In the genomic region with DNA sequence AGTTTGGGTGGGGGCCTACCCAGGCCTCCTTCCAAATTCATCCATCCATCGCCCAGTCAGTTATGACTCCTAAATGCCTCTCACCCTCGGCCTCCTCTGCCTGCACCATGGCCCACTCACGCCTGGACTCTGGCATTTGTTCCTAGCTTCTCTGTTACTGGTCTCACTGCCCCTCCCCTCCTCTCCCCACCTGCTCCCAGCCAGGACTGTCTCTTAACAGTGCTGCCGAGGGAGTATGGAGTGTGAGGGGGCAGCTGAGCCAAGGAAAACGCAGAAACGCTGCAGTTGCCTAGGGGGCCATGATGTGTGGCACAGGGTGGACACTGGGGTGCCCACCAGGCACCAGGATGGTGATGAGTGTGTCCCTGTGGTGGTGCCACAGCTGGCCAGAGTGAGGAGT, we compare ENCODE assay signal across 10 cellular contexts. TPM values are rescaled to one million over a fixed set of nuclear protein-coding genes. Genes with fewer than 3 reads are reported as not detected.
DNase-seq lines count a peak whose midpoint lies in the region; ATAC-seq and TF ChIP-seq lines count a peak whose summit lies in the region.
"Had no signal": no experiment of that assay in that cellular context is flagged by ENCODE, and none has a peak within 500 bp of the region (broad histone marks: within the 10 kb centered on the region; RNA-seq: fewer than 3 reads in every experiment).

No MANE protein-coding gene starts in this region.

- H3K4me3 Mint-ChIP-seq in CD4-positive, alpha-beta memory T cell = peak overlapping the region in 6 of 8 donors; percentile 40 to 72 (median 65)
- H3K4me3 Mint-ChIP-seq in effector memory CD8-positive, alpha-beta T cell = peak overlapping the region; percentile 60 to 70

- 92% methylated on average over 2 of the region's 6 CpGs for WGBS in right lobe of liver (ENCODE audit: insufficient coverage, low coverage, low lambda C conversion rate, missing lambda C conversion rate)

- H3K27me3 Mint-ChIP-seq in CD4-positive, alpha-beta memory T cell = no peaks in the 10 kb centered on the region
- H3K27me3 Mint-ChIP-seq in effector memory CD8-positive, alpha-beta T cell = no peaks in the 10 kb centered on the region

- ATAC-seq in effector memory CD8-positive, alpha-beta T cell (replicated peaks) = no peak
- ATAC-seq in foreskin keratinocyte (no peak), right lobe of liver (no peak)

- H3K79me2 ChIP-seq in osteoblast (ENCODE audit: insufficient read depth, low read length) = peaks cover 18% of the 10 kb centered on the region

- peaks cover 0 to 2% (median 0%) of the 10 kb centered on the region in 8 donors for H3K9me3 Mint-ChIP-seq in CD4-positive, alpha-beta memory T cell
- no peaks in the 10 kb centered on the region for H3K9me3 Mint-ChIP-seq in effector memory CD8-positive, alpha-beta T cell

- peak overlapping the region; percentile 78 for H3K4me2 ChIP-seq in osteoblast (ENCODE audit: insufficient read depth, low read length)

- intact Hi-C loops in CD4-positive, alpha-beta memory T cell (cut with micrococcal nuclease) = loop anchor here (2.0 kb wide), 1 partner anchor 75 kb away; no protein-coding TSS in a partner anchor
- intact Hi-C loops in right lobe of liver (cut with DNase I) = loop anchor here in 1 of 2 donors (10.0 kb wide), 1 partner anchor 77 kb away; no protein-coding TSS in a partner anchor

- no peak for DNase-seq in CD4-positive, alpha-beta memory T cell
- peak; percentile 36 for DNase-seq in NCI-H69 (lab: John Stamatoyannopoulos, UW)
- no peak for DNase-seq in effector memory CD8-positive, alpha-beta T cell
- DNase-seq in osteoblast (ENCODE audit: insufficient read length, low spot score, missing footprints) = no peak
- DNase-seq in foreskin keratinocyte = no peak
- no peak for DNase-seq in CD1c-positive myeloid dendritic cell (ENCODE audit: extremely low spot score)
- no peak for DNase-seq in UCSD-AML1 (lab: John Stamatoyannopoulos, UW; ENCODE audit: unreplicated experiment)
- no peak for DNase-seq in right lobe of liver
- DNase-seq: NCI-H1436 had no signal

- peaks cover 24 to 39% of the 10 kb centered on the region in 2 donors for H3K36me3 Mint-ChIP-seq in CD4-positive, alpha-beta memory T cell
- H3K36me3 Mint-ChIP-seq in effector memory CD8-positive, alpha-beta T cell (ENCODE audit: insufficient read depth) = peaks cover 19% of the 10 kb centered on the region

- TF ChIP-seq CTCF in osteoblast (IDR thresholded peaks at IDR 0.05; ENCODE audit: extremely low read depth, low read depth, low read length) (no peak), foreskin keratinocyte (conservative IDR thresholded peaks at IDR 0.05) (no peak), right lobe of liver (IDR thresholded peaks at IDR 0.05) (no peak)

- no peaks in the 10 kb centered on the region for H3K27me3 ChIP-seq in CD4-positive, alpha-beta memory T cell (ENCODE audit: insufficient read depth, low read length)
- H3K27me3 ChIP-seq in osteoblast (ENCODE audit: insufficient read depth, low read length) (no peaks in the 10 kb centered on the region), foreskin keratinocyte (no peaks in the 10 kb centered on the region), right lobe of liver (no peaks in the 10 kb centered on the region)
- H3K27me3 ChIP-seq: upper lobe of left lung had no signal

- no peaks in the 10 kb centered on the region for H3K9me3 ChIP-seq in CD4-positive, alpha-beta memory T cell (ENCODE audit: control insufficient read depth in 1 of 2, low read length in 2 of 2)
- H3K9me3 ChIP-seq in osteoblast (ENCODE audit: low read depth, low read length) (no peaks in the 10 kb centered on the region), right lobe of liver (no peaks in the 10 kb centered on the region)
- H3K9me3 ChIP-seq: upper lobe of left lung had no signal

- H4K20me1 ChIP-seq in osteoblast (ENCODE audit: insufficient read depth, low read length) = no peaks in the 10 kb centered on the region

- no peak overlapping the region for H3K27ac ChIP-seq in CD4-positive, alpha-beta memory T cell (ENCODE audit: low read depth, low read length)
- peak overlapping the region; percentile 66 for H3K27ac ChIP-seq in osteoblast (ENCODE audit: low read depth, low read length)
- no peak overlapping the region for H3K27ac ChIP-seq in foreskin keratinocyte
- no peak overlapping the region for H3K27ac ChIP-seq in right lobe of liver

- POLR2A ChIA-PET in CD4-positive, alpha-beta memory T cell (lab: Charles Lee; ENCODE audit: partially characterized antibody) = interaction anchor here (0.8 to 7.8 kb wide), 3 partner anchors 8 to 64 kb away, joined by 3 to 130 read pairs (median 5); a partner anchor contains a TSS

- H3K27ac Mint-ChIP-seq in CD4-positive, alpha-beta memory T cell = peak overlapping the region in 2 of 7 donors; percentile 70 to 92
- no peak overlapping the region for H3K27ac Mint-ChIP-seq in effector memory CD8-positive, alpha-beta T cell

- peaks cover 15% of the 10 kb centered on the region for H3K4me1 ChIP-seq in CD4-positive, alpha-beta memory T cell (ENCODE audit: insufficient read depth, low read length)
- peaks cover 27% of the 10 kb centered on the region for H3K4me1 ChIP-seq in osteoblast (ENCODE audit: insufficient read depth, low read length)
- H3K4me1 ChIP-seq in foreskin keratinocyte = peaks cover 5% of the 10 kb centered on the region
- H3K4me1 ChIP-seq in right lobe of liver = peaks cover 0 to 16% (median 6%) of the 10 kb centered on the region in 4 donors

- TF ChIP-seq POLR2A in right lobe of liver (IDR thresholded peaks at IDR 0.05) = no peak

- H3K4me1 Mint-ChIP-seq in CD4-positive, alpha-beta memory T cell = peaks cover 6 to 26% (median 18%) of the 10 kb centered on the region in 4 donors
- peaks cover 3 to 10% of the 10 kb centered on the region in 2 donors for H3K4me1 Mint-ChIP-seq in effector memory CD8-positive, alpha-beta T cell (ENCODE audit: low read depth in 2 of 2)

- H2AFZ ChIP-seq in osteoblast (ENCODE audit: low read length) = peak overlapping the region; percentile 77

- H3K4me3 ChIP-seq in CD4-positive, alpha-beta memory T cell (ENCODE audit: low read length in 2 of 2) = no peak overlapping the region
- H3K4me3 ChIP-seq in osteoblast (ENCODE audit: insufficient read depth, low read length) (peak overlapping the region; percentile 80), right lobe of liver (no peak overlapping the region)

- CTCF ChIA-PET in CD4-positive, alpha-beta memory T cell (lab: Charles Lee; ENCODE audit: partially characterized antibody) = interaction anchor here (0.7 to 11.2 kb wide), 16 partner anchors 10 to 638 kb away, joined by 3 to 155 read pairs (median 8); a partner anchor contains a TSS

- peaks cover 14% of the 10 kb centered on the region for H3K36me3 ChIP-seq in CD4-positive, alpha-beta memory T cell (ENCODE audit: insufficient read depth, low read length)
- H3K36me3 ChIP-seq in osteoblast (ENCODE audit: insufficient read depth, low read length) (peaks cover 33% of the 10 kb centered on the region), right lobe of liver (peaks cover 0 to 13% (median 5%) of the 10 kb centered on the region in 4 donors)

RNA-seq across cellular contexts. Expression of a gene that starts 3.1 kb away (rescaled TPM):
- 10 to 100 TPM; 14.0 to 15.6 TPM for total RNA-seq in CD4-positive, alpha-beta memory T cell
- 1 to 10 TPM; 2.0 to 4.7 TPM for polyA plus RNA-seq in CD4-positive, alpha-beta memory T cell
- total RNA-seq in osteoblast = 11.2 TPM in 2 replicates
- total RNA-seq in foreskin keratinocyte = 14.4 and 16.5 TPM in 2 replicates
- 15.3 and 18.2 TPM in 2 replicates for polyA plus RNA-seq in foreskin keratinocyte
- 1 to 10 TPM; 4.8 to 7.9 (median 6.6) TPM for total RNA-seq in right lobe of liver

RNA-seq across cellular contexts. Expression of a gene that starts 22.7 kb away (rescaled TPM):
- 10 to 100 TPM; 71.1 to 72.3 TPM for total RNA-seq in CD4-positive, alpha-beta memory T cell
- polyA plus RNA-seq in CD4-positive, alpha-beta memory T cell = 10 to 100 TPM; 41.7 to 68.9 TPM
- total RNA-seq in osteoblast (72.5 and 74.9 TPM in 2 replicates), foreskin keratinocyte (59.0 and 59.7 TPM in 2 replicates), right lobe of liver (10 to 100 TPM; 13.3 to 33.0 (median 25.4) TPM)
- 46.5 and 52.5 TPM in 2 replicates for polyA plus RNA-seq in foreskin keratinocyte

RNA-seq across cellular contexts. Expression of a gene that starts 25.4 kb away (rescaled TPM):
- 10 to 100 TPM; 27.4 to 28.3 TPM for total RNA-seq in CD4-positive, alpha-beta memory T cell
- polyA plus RNA-seq in CD4-positive, alpha-beta memory T cell = 10 to 100 TPM; 34.6 to 38.7 TPM
- total RNA-seq in osteoblast (8.8 and 11.6 TPM in 2 replicates), foreskin keratinocyte (15.7 and 16.1 TPM in 2 replicates), right lobe of liver (10 to 100 TPM in 4 of 6 experiments, 1 to 10 TPM in 2; 8.8 to 17.6 (median 11.5) TPM)
- 23.7 and 25.1 TPM in 2 replicates for polyA plus RNA-seq in foreskin keratinocyte

RNA-seq across cellular contexts. Expression of a gene that starts 36.5 kb away (rescaled TPM):
- total RNA-seq in CD4-positive, alpha-beta memory T cell = 1 to 10 TPM; 8.1 to 8.6 TPM
- polyA plus RNA-seq in CD4-positive, alpha-beta memory T cell = 1 to 10 TPM; 2.3 TPM
- total RNA-seq in osteoblast (17.1 and 17.7 TPM in 2 replicates), foreskin keratinocyte (136 and 183 TPM in 2 replicates), right lobe of liver (1 to 10 TPM; 1.2 to 8.8 (median 4.3) TPM)
- polyA plus RNA-seq in foreskin keratinocyte = 112 and 147 TPM in 2 replicates

RNA-seq across cellular contexts. Expression of a gene that starts 54.7 kb away (rescaled TPM):
- total RNA-seq in CD4-positive, alpha-beta memory T cell = 100 to 1,000 TPM; 123 to 126 TPM
- polyA plus RNA-seq in CD4-positive, alpha-beta memory T cell = 10 to 100 TPM in 1 of 2 donors, 1 to 10 TPM in 1; 1.3 to 12.2 TPM
- total RNA-seq in osteoblast (15.2 and 20.0 TPM in 2 replicates), foreskin keratinocyte (10.3 and 11.0 TPM in 2 replicates), right lobe of liver (10 to 100 TPM; 41.4 to 91.6 (median 59.8) TPM)
- polyA plus RNA-seq in foreskin keratinocyte = 4.8 and 5.8 TPM in 2 replicates
